In genomic region chr17:61000911-61001310, GRCh38 we compare ENCODE assay signal across 12 cellular contexts.
DNase-seq lines count a peak whose midpoint lies in the region; ATAC-seq and TF ChIP-seq lines count a peak whose summit lies in the region.
"Had no signal": no experiment of that assay in that cellular context is flagged by ENCODE, and none has a peak within 500 bp of the region (broad histone marks: within the 10 kb centered on the region; RNA-seq: fewer than 3 reads in every experiment).

No MANE protein-coding gene starts in this region.

- peaks cover 8% of the 10 kb centered on the region for H3K4me1 ChIP-seq in left ventricle myocardium inferior

- H3K4me3 ChIP-seq in left ventricle myocardium inferior, result no peak overlapping the region
- no peak overlapping the region for H3K4me3 ChIP-seq in fibroblast of the aortic adventitia (ENCODE audit: low read depth, low read length)
- H3K4me3 ChIP-seq: upper lobe of left lung had no signal

- H3K27me3 ChIP-seq in left ventricle myocardium inferior (ENCODE audit: low read depth), result no peaks in the 10 kb centered on the region
- no peaks in the 10 kb centered on the region for H3K27me3 ChIP-seq in CD4-positive, alpha-beta T cell (ENCODE audit: control insufficient read depth, insufficient read depth, low read length)
- H3K27me3 ChIP-seq: upper lobe of left lung had no signal

- POLR2A ChIA-PET in CD4-positive, alpha-beta T cell (lab: Charles Lee), result no interaction called here

- H3K36me3 Mint-ChIP-seq in CD4-positive, alpha-beta T cell (ENCODE audit: low read depth), result peaks cover 8% of the 10 kb centered on the region

- H3K27ac ChIP-seq in left ventricle myocardium inferior (replicated peaks), result peak overlapping the region; percentile 57
- H3K27ac ChIP-seq in CD4-positive, alpha-beta T cell (ENCODE audit: low read depth, low read length), result no peak overlapping the region

- no peaks in the 10 kb centered on the region for H3K9me3 Mint-ChIP-seq in CD4-positive, alpha-beta T cell
- H3K9me3 Mint-ChIP-seq: CD4-positive, CD25-positive, alpha-beta regulatory T cell had no signal

- no peak overlapping the region for H3K27ac Mint-ChIP-seq in CD4-positive, alpha-beta T cell
- H3K27ac Mint-ChIP-seq: CD4-positive, CD25-positive, alpha-beta regulatory T cell had no signal

- CTCF ChIA-PET in CD4-positive, alpha-beta T cell (lab: Charles Lee), result interaction anchor here (0.9 kb wide), 1 partner anchor 39 kb away, joined by 3 read pairs; no protein-coding TSS in a partner anchor

- H3K36me3 ChIP-seq in left ventricle myocardium inferior, result no peaks in the 10 kb centered on the region
- H3K36me3 ChIP-seq: upper lobe of left lung had no signal

- no peaks in the 10 kb centered on the region for H3K27me3 Mint-ChIP-seq in CD4-positive, alpha-beta T cell

- no peaks in the 10 kb centered on the region for H3K4me1 Mint-ChIP-seq in CD4-positive, alpha-beta T cell (ENCODE audit: low read depth)

- H3K9me3 ChIP-seq in left ventricle myocardium inferior (replicated peaks), result peaks cover 4% of the 10 kb centered on the region
- no peaks in the 10 kb centered on the region for H3K9me3 ChIP-seq in CD4-positive, alpha-beta T cell (ENCODE audit: control insufficient read depth, low read length)
- H3K9me3 ChIP-seq: upper lobe of left lung had no signal

- TF ChIP-seq CTCF in left ventricle myocardium inferior (IDR thresholded peaks at IDR 0.05; ENCODE audit: borderline replicate concordance), result peak; percentile 41
- peak; percentile 56 for TF ChIP-seq CTCF in fibroblast of the aortic adventitia (IDR thresholded peaks at IDR 0.05; ENCODE audit: insufficient read depth, low read length)
- TF ChIP-seq CTCF in CD4-positive, alpha-beta T cell (IDR thresholded peaks at IDR 0.05), result no peak

- ATAC-seq in Right ventricle myocardium superior (ENCODE audit: poor library complexity), result no peak
- ATAC-seq in CD4-positive, alpha-beta T cell (ENCODE audit: poor library complexity), result no peak
- no peak for ATAC-seq in HG03469 (IDR thresholded peaks at IDR 0.05; ENCODE audit: unreplicated experiment)
- ATAC-seq in HG02610 (IDR thresholded peaks at IDR 0.05; ENCODE audit: unreplicated experiment), result no peak
- no peak for ATAC-seq in HG03039 (IDR thresholded peaks at IDR 0.05; ENCODE audit: unreplicated experiment)

- no peak for DNase-seq in left ventricle myocardium inferior
- no peak for DNase-seq in Right ventricle myocardium superior
- DNase-seq in SK-N-DZ (ENCODE audit: low spot score), result peak; percentile 38
- peak; percentile 68 for DNase-seq in fibroblast of the aortic adventitia (ENCODE audit: low read depth)
- DNase-seq in CD4-positive, alpha-beta T cell, result no peak
- DNase-seq: CD4-positive, CD25-positive, alpha-beta regulatory T cell; NCI-H1092; stimulated activated CD4-positive, alpha-beta T cell treated with anti-CD3 and anti-CD28 coated beads, Interleukin-4, amount 100 ng/mL, for 1 hour; upper lobe of left lung had no signal

- no peak overlapping the region for H3K4me3 Mint-ChIP-seq in CD4-positive, alpha-beta T cell
- H3K4me3 Mint-ChIP-seq: CD4-positive, CD25-positive, alpha-beta regulatory T cell had no signal

- intact Hi-C loops in left ventricle myocardium inferior (cut with micrococcal nuclease), result loop anchor here (10.0 kb wide), 1 partner anchor 404 kb away; no protein-coding TSS in a partner anchor
- intact Hi-C loops in Right ventricle myocardium superior (cut with DNase I), result loop anchor here (10.0 kb wide), 1 partner anchor 394 kb away; the partner anchor contains the start of gene TBX2
- intact Hi-C loops in CD4-positive, alpha-beta T cell (cut with DNase I, micrococcal nuclease), result loop anchor here in 1 of 2 experiments (10.0 kb wide), 2 partner anchors 354 to 834 kb away; no protein-coding TSS in a partner anchor

Comparison
In these comparisons a context has a peak if more than half of its experiments do, and no peak if none do; other contexts are left out.
1. DNase-seq: peak in SK-N-DZ (single experiment) and fibroblast of the aortic adventitia (single experiment); none in left ventricle myocardium inferior (single experiment), Right ventricle myocardium superior (single experiment) and CD4-positive, alpha-beta T cell (0 of 10).